Comparison of ENCODE assay signal across 8 cellular contexts in genomic region chr9:130053109-130053503, GRCh38. TPM values are rescaled to one million over a fixed set of nuclear protein-coding genes. Genes with fewer than 3 reads are reported as not detected.
DNase-seq lines count a peak whose midpoint lies in the region; ATAC-seq and TF ChIP-seq lines count a peak whose summit lies in the region.

No MANE protein-coding gene starts in this region.

- peaks cover 18% of the 10 kb centered on the region for H3K4me1 ChIP-seq in CD8-positive, alpha-beta memory T cell (ENCODE audit: insufficient read depth, low read length)
- H3K4me1 ChIP-seq in Panc1 (ENCODE audit: control insufficient read depth, insufficient read depth, low read length) = 0 out of 2 replicates have a peak, but pooled peaks cover 3% of the 10 kb centered on the region

- CTCF ChIA-PET in CD8-positive, alpha-beta memory T cell (lab: Charles Lee) = interaction anchor here (0.8 to 2.6 kb wide), 10 partner anchors 9 to 167 kb away, joined by 3 to 16 read pairs (median 4); no protein-coding TSS in a partner anchor
- CTCF ChIA-PET in Panc1 (lab: Charles Lee) = no interaction called here

- H3K4me1 Mint-ChIP-seq in CD8-positive, alpha-beta memory T cell = peaks cover 19 to 43% (median 41%) of the 10 kb centered on the region in 3 donors
- H3K4me1 Mint-ChIP-seq in osteocyte (ENCODE audit: unreplicated experiment) = peaks cover 21% of the 10 kb centered on the region

- no peaks in the 10 kb centered on the region for H3K9me3 Mint-ChIP-seq in CD8-positive, alpha-beta memory T cell
- H3K9me3 Mint-ChIP-seq in osteocyte (ENCODE audit: unreplicated experiment) = no peaks in the 10 kb centered on the region

- H3K27me3 ChIP-seq in CD8-positive, alpha-beta memory T cell (ENCODE audit: insufficient read depth, low read length, poor library complexity, severe bottlenecking) = no peaks in the 10 kb centered on the region
- no peaks in the 10 kb centered on the region for H3K27me3 ChIP-seq in Panc1 (ENCODE audit: control insufficient read depth, insufficient read depth, low read length)

- in situ Hi-C loops in Panc1 (cut with HindIII; ENCODE audit: low pct_unique_long_range_greater_than_20kb, low sequenced_read_pairs) = no loop called here

- no peaks in the 10 kb centered on the region for H3K9me3 ChIP-seq in CD8-positive, alpha-beta memory T cell (ENCODE audit: low read length)
- H3K9me3 ChIP-seq in Panc1 (ENCODE audit: control insufficient read depth, insufficient read depth, low read depth, low read length) = no peaks in the 10 kb centered on the region

- peak overlapping the region; percentile 86 to 100 (median 94) for H3K27ac Mint-ChIP-seq in CD8-positive, alpha-beta memory T cell
- peak overlapping the region; percentile 93 for H3K27ac Mint-ChIP-seq in osteocyte (ENCODE audit: unreplicated experiment)

- peak overlapping the region; percentile 98 for H3K27ac ChIP-seq in CD8-positive, alpha-beta memory T cell (ENCODE audit: low read depth, low read length)
- H3K27ac ChIP-seq in Panc1 (ENCODE audit: low read length) = peak overlapping the region; percentile 93

- intact Hi-C loops in Panc1 (cut with micrococcal nuclease; ENCODE audit: unreplicated experiment) = no loop called here

- ATAC-seq in Panc1 = no peak
- ATAC-seq in HG02798 (IDR thresholded peaks at IDR 0.05; ENCODE audit: poor library complexity, unreplicated experiment) = no peak
- ATAC-seq in GM18517 (IDR thresholded peaks at IDR 0.05; ENCODE audit: unreplicated experiment) = no peak

- no peaks in the 10 kb centered on the region for H3K36me3 ChIP-seq in CD8-positive, alpha-beta memory T cell (ENCODE audit: insufficient read depth, low read length)
- H3K36me3 ChIP-seq in Panc1 (ENCODE audit: control insufficient read depth, insufficient read depth, low read length) = no peaks in the 10 kb centered on the region; the same call in 1 of the 2 replicates

- H3K4me3 ChIP-seq in CD8-positive, alpha-beta memory T cell (ENCODE audit: low read length) = peak overlapping the region; percentile 99
- peak overlapping the region; percentile 72 to 76 for H3K4me3 ChIP-seq in Panc1 (ENCODE audit: low read depth in 2 of 2, low read length in 2 of 2)
- peak overlapping the region; percentile 80 for H3K4me3 ChIP-seq in epithelial cell of esophagus (ENCODE audit: low read length)

- BruUV-seq in Panc1 (replicated peaks; lab: Mats Ljungman, UMichigan) = TSS peak; percentile 92

- TF ChIP-seq CTCF in Panc1 (IDR thresholded peaks at IDR 0.05) = no peak
- TF ChIP-seq CTCF in epithelial cell of esophagus (IDR thresholded peaks at IDR 0.05; ENCODE audit: insufficient read depth, low read depth, low read length, missing control alignments) = no peak
- no peak for TF ChIP-seq CTCF in osteocyte (IDR thresholded peaks at IDR 0.05)

- no peak for DNase-seq in CD8-positive, alpha-beta memory T cell
- no peak for DNase-seq in Panc1 (ENCODE audit: low read depth, low spot score)
- no peak for DNase-seq in epithelial cell of esophagus (ENCODE audit: low read depth)
- DNase-seq in osteocyte (ENCODE audit: extremely low spot score, unreplicated experiment) = no peak
- DNase-seq in NCI-H524 (lab: John Stamatoyannopoulos, UW) = no peak
- DNase-seq in NCI-H1930 (lab: John Stamatoyannopoulos, UW) = no peak

- peak overlapping the region; percentile 90 to 99 (median 94) for H3K4me3 Mint-ChIP-seq in CD8-positive, alpha-beta memory T cell
- H3K4me3 Mint-ChIP-seq in osteocyte (ENCODE audit: unreplicated experiment) = peak overlapping the region; percentile 94

- H3K36me3 Mint-ChIP-seq in CD8-positive, alpha-beta memory T cell = peaks cover 0 to 14% (median 1%) of the 10 kb centered on the region in 3 donors
- H3K36me3 Mint-ChIP-seq in osteocyte (ENCODE audit: unreplicated experiment) = peaks cover 3% of the 10 kb centered on the region

- no peaks in the 10 kb centered on the region for H3K27me3 Mint-ChIP-seq in CD8-positive, alpha-beta memory T cell
- no peaks in the 10 kb centered on the region for H3K27me3 Mint-ChIP-seq in osteocyte (ENCODE audit: unreplicated experiment)

- POLR2A ChIA-PET in CD8-positive, alpha-beta memory T cell (lab: Charles Lee) = interaction anchor here (0.7 to 2.0 kb wide), 9 partner anchors 8 to 167 kb away, joined by 3 to 13 read pairs (median 5); partner anchors contain the start of gene FNBP1
- POLR2A ChIA-PET in Panc1 (lab: Charles Lee) = interaction anchor here (0.6 to 1.0 kb wide), 3 partner anchors 29 to 158 kb away, joined by 3 to 4 read pairs (median 3); no protein-coding TSS in a partner anchor

RNA-seq across cellular contexts. Expression of gene GPR107, which starts 0.6 kb away (rescaled TPM):
- 10 to 100 TPM; 21.3 to 21.4 TPM for total RNA-seq in CD8-positive, alpha-beta memory T cell
- polyA plus RNA-seq in CD8-positive, alpha-beta memory T cell = 4.2 TPM
- total RNA-seq in Panc1 (2021; ENCODE audit: unreplicated experiment) (43.0 TPM), osteocyte (57.0 and 60.7 TPM in 2 replicates)
- 27.5 TPM for polyA plus RNA-seq in Panc1 (2012; ENCODE audit: insufficient read length)

RNA-seq across cellular contexts. Expression of gene FNBP1, which starts 10.1 kb away (rescaled TPM):
- total RNA-seq in CD8-positive, alpha-beta memory T cell = 100 to 1,000 TPM; 226 to 230 TPM
- 176 TPM for polyA plus RNA-seq in CD8-positive, alpha-beta memory T cell
- total RNA-seq in Panc1 (2021; ENCODE audit: unreplicated experiment) (53.6 TPM), osteocyte (62.2 and 63.0 TPM in 2 replicates)
- 21.0 TPM for polyA plus RNA-seq in Panc1 (2012; ENCODE audit: insufficient read length)
